In the genomic region with DNA sequence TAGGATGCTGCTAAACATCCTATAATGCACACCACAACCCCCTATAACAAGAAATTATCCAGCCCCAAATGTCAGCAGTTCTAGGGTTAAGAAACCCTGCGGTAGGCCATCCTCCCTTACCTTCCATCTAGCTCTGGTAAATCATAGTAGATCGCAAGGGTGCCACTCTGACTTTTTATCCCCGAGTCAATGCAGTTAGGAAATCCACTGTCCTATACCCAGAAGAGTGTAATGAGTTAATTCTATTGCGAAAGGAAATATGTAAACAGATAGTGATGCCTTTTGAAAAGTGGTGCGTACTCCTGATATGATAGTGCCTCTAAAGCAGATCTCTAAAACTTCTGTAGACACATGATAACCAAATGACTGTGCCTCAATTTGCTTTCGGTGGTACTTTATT, we compare ENCODE assay signal across 20 cellular contexts. TPM values are rescaled to one million over a fixed set of nuclear protein-coding genes. Genes with fewer than 3 reads are reported as not detected.
DNase-seq lines count a peak whose midpoint lies in the region; ATAC-seq, FAIRE-seq and TF ChIP-seq lines count a peak whose summit lies in the region.
"Had no signal": no experiment of that assay in that cellular context is flagged by ENCODE, and none has a peak within 500 bp of the region (broad histone marks: within the 10 kb centered on the region; RNA-seq: fewer than 3 reads in every experiment).

No MANE protein-coding gene starts in this region.

- no peaks in the 10 kb centered on the region for H3K27me3 ChIP-seq in testis
- H3K27me3 ChIP-seq: BLaER1 had no signal

- FAIRE-seq in HTR-8/SVneo (lab: Jason Lieb, UNC) = peak; percentile 83
- FAIRE-seq: GM12878 had no signal

- intact Hi-C loops in testis (cut with DNase I; ENCODE audit: low total_unique reads) = no loop called here

- H3K9me3 Mint-ChIP-seq in activated T-helper 17 cell treated with anti-CD3 and anti-CD28 coated beads, Interleukin-2, amount 50 U/mL, for 72 hours = no peaks in the 10 kb centered on the region
- H3K9me3 Mint-ChIP-seq: CD14-positive monocyte; CD4-positive, alpha-beta memory T cell; HFFc6; IgD-negative memory B cell had no signal

- H3K36me3 ChIP-seq in testis (ENCODE audit: low read depth, missing control alignments) = no peaks in the 10 kb centered on the region

- H3K27ac ChIP-seq in testis = no peak overlapping the region
- H3K27ac ChIP-seq: BLaER1 had no signal

- no peak for TF ChIP-seq POLR2A in testis (IDR thresholded peaks at IDR 0.05)

- no peaks in the 10 kb centered on the region for H3K4me1 Mint-ChIP-seq in activated T-helper 17 cell treated with anti-CD3 and anti-CD28 coated beads, Interleukin-2, amount 50 U/mL, for 72 hours
- H3K4me1 Mint-ChIP-seq: CD14-positive monocyte, IgD-negative memory B cell had no signal

- in situ Hi-C loops in G401 (cut with HindIII; ENCODE audit: low sequenced_read_pairs) = no loop called here

- no peaks in the 10 kb centered on the region for H3K9me3 ChIP-seq in testis
- H3K9me3 ChIP-seq: BLaER1 had no signal

- peak overlapping the region; percentile 19 for H3K27ac Mint-ChIP-seq in activated T-helper 17 cell treated with anti-CD3 and anti-CD28 coated beads, Interleukin-2, amount 50 U/mL, for 72 hours
- H3K27ac Mint-ChIP-seq: CD4-positive, alpha-beta memory T cell; HFFc6 had no signal

- WGBS in testis, 2 donors = 88 to 96% methylated on average over 6 of the region's 6 CpGs

- TF ChIP-seq CTCF in fibroblast of villous mesenchyme (IDR thresholded peaks at IDR 0.05; ENCODE audit: insufficient read depth, low read depth, low read length) (no peak), testis (IDR thresholded peaks at IDR 0.05) (no peak)

- H3K4me3 ChIP-seq in fibroblast of villous mesenchyme (ENCODE audit: low read depth, low read length) (no peak overlapping the region), testis (no peak overlapping the region)
- H3K4me3 ChIP-seq: BLaER1, GM12878 had no signal

- no peak for ATAC-seq in activated T-helper 17 cell treated with anti-CD3 and anti-CD28 coated beads, Interleukin-2, amount 50 U/mL, for 72 hours (replicated peaks)
- ATAC-seq in HG02759 (IDR thresholded peaks at IDR 0.05; ENCODE audit: unreplicated experiment) = no peak
- no peak for ATAC-seq in GM18520 (IDR thresholded peaks at IDR 0.05; ENCODE audit: unreplicated experiment)
- ATAC-seq: GM12878, HCT116 had no signal

- no peaks in the 10 kb centered on the region for H3K4me1 ChIP-seq in testis
- H3K4me1 ChIP-seq: BLaER1 had no signal

- H3K27me3 Mint-ChIP-seq in activated T-helper 17 cell treated with anti-CD3 and anti-CD28 coated beads, Interleukin-2, amount 50 U/mL, for 72 hours = no peaks in the 10 kb centered on the region
- H3K27me3 Mint-ChIP-seq: CD4-positive, alpha-beta memory T cell; IgD-negative memory B cell had no signal

- DNase-seq in HTR-8/SVneo (ENCODE audit: insufficient read length, low spot score) (no peak), fibroblast of villous mesenchyme (ENCODE audit: low read depth) (peak; percentile 49), testis (no peak), G401 (ENCODE audit: low spot score) (no peak)
- DNase-seq: 8988T; Calu3; CD4-positive, alpha-beta memory T cell; DMS79 treated with DMSO at 0.1 percent for 48 hours; GOT3; H7; HFFc6; KG1 had no signal

- peaks cover 52% of the 10 kb centered on the region for H3K36me3 Mint-ChIP-seq in activated T-helper 17 cell treated with anti-CD3 and anti-CD28 coated beads, Interleukin-2, amount 50 U/mL, for 72 hours (ENCODE audit: low read depth)

- no peak overlapping the region for H3K4me3 Mint-ChIP-seq in activated T-helper 17 cell treated with anti-CD3 and anti-CD28 coated beads, Interleukin-2, amount 50 U/mL, for 72 hours
- H3K4me3 Mint-ChIP-seq: CD14-positive monocyte; CD4-positive, alpha-beta memory T cell; HFFc6; IgD-negative memory B cell had no signal

RNA-seq across cellular contexts. Expression of a gene that starts 29.8 kb away (rescaled TPM):
- 10 to 100 TPM; 53.9 to 70.7 TPM for total RNA-seq in activated T-helper 17 cell treated with anti-CD3 and anti-CD28 coated beads, Interleukin-2, amount 50 U/mL, for 72 hours
- total RNA-seq in fibroblast of villous mesenchyme (149 and 203 TPM in 2 replicates), testis (10 to 100 TPM; 63.3 to 74.6 TPM)
- polyA plus RNA-seq in testis (ENCODE audit: insufficient read depth, low read depth, low replicate concordance) = 43.3 TPM
- 56.9 and 63.7 TPM in 2 replicates for total RNA-seq in G401 (2014; rRNA removed; shearing (Covaris generic))
